ENCODE assay signal across 12 cellular contexts in the genomic region with DNA sequence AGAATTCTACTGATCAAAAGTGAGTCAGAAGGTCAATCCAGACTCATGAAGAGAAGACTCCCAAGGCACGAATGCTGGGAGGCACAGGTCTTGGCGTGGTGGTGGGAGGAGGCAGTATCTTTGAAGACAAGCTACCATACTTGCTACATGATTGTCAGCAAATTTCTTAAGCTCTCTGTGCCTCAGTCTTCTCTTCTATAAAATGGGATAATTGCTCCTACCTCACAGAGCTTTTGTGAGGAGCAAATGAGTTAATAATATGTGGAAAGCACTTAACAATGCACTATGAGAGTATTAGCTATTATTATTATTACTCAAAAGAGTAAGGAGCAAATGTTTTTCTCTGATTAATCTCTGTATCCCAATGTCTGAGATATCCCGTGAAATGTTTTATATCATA. TPM values are rescaled to one million over a fixed set of nuclear protein-coding genes. Genes with fewer than 3 reads are reported as not detected.
DNase-seq lines count a peak whose midpoint lies in the region; ATAC-seq and TF ChIP-seq lines count a peak whose summit lies in the region.
"Had no signal": no experiment of that assay in that cellular context is flagged by ENCODE, and none has a peak within 500 bp of the region (broad histone marks: within the 10 kb centered on the region; RNA-seq: fewer than 3 reads in every experiment).

No MANE protein-coding gene starts in this region.

- no peaks in the 10 kb centered on the region for H3K27me3 Mint-ChIP-seq in activated naive CD8-positive, alpha-beta T cell

- H3K27me3 ChIP-seq in muscle layer of duodenum (ENCODE audit: low read depth, low read length): no peaks in the 10 kb centered on the region
- no peaks in the 10 kb centered on the region for H3K27me3 ChIP-seq in upper lobe of right lung
- no peaks in the 10 kb centered on the region for H3K27me3 ChIP-seq in tibial artery
- H3K27me3 ChIP-seq: colonic mucosa had no signal

- H3K4me1 ChIP-seq in muscle layer of duodenum (ENCODE audit: control insufficient read depth in 1 of 2, insufficient read depth in 2 of 2, low read length in 2 of 2) (peaks cover 0 to 1% of the 10 kb centered on the region in 2 donors), upper lobe of right lung (peaks cover 63% of the 10 kb centered on the region), tibial artery (peaks cover 0 to 38% (median 29%) of the 10 kb centered on the region in 4 donors)

- H3K9me3 ChIP-seq in muscle layer of duodenum (ENCODE audit: control insufficient read depth in 1 of 2, low read length in 2 of 2) (no peaks in the 10 kb centered on the region), upper lobe of right lung (no peaks in the 10 kb centered on the region), tibial artery (no peaks in the 10 kb centered on the region)
- H3K9me3 ChIP-seq: colonic mucosa had no signal

- peaks cover 11% of the 10 kb centered on the region for H3K36me3 Mint-ChIP-seq in activated naive CD8-positive, alpha-beta T cell

- no peak for TF ChIP-seq POLR2A in GM18505 (IDR thresholded peaks at IDR 0.05; ENCODE audit: borderline replicate concordance, extremely low read depth, insufficient read depth, insufficient read length)

- peaks cover 67% of the 10 kb centered on the region for H3K4me1 Mint-ChIP-seq in activated naive CD8-positive, alpha-beta T cell (ENCODE audit: low read depth)

- H3K27ac Mint-ChIP-seq in activated naive CD8-positive, alpha-beta T cell: peak overlapping the region; percentile 99

- H3K4me3 ChIP-seq in muscle layer of duodenum (ENCODE audit: low read depth in 1 of 2, low read length in 2 of 2) (no peak overlapping the region), upper lobe of right lung (no peak overlapping the region), tibial artery (no peak overlapping the region)
- H3K4me3 ChIP-seq: colonic mucosa had no signal

- peak overlapping the region; percentile 16 for H3K27ac ChIP-seq in muscle layer of duodenum (ENCODE audit: low read length)
- H3K27ac ChIP-seq in upper lobe of right lung: peak overlapping the region; percentile 70
- H3K27ac ChIP-seq in tibial artery: no peak overlapping the region

- DNase-seq in stimulated activated CD4-positive, alpha-beta T cell treated with anti-CD3 and anti-CD28 coated beads, Interleukin-1b, Interleukin-23, amount 100 ng/mL, for 48 hours: peak; percentile 41
- DNase-seq in stimulated activated CD4-positive, alpha-beta T cell treated with anti-CD3 and anti-CD28 coated beads, Interleukin-4, amount 100 ng/mL, for 1 hour: no peak
- no peak for DNase-seq in upper lobe of right lung
- no peak for DNase-seq in tibial artery
- DNase-seq: colonic mucosa, left ventricle myocardium superior, NCI-H2029, retina had no signal

- H3K9me3 Mint-ChIP-seq in activated naive CD8-positive, alpha-beta T cell (ENCODE audit: low read depth): peaks cover 4% of the 10 kb centered on the region

- H3K36me3 ChIP-seq in muscle layer of duodenum (ENCODE audit: control insufficient read depth in 1 of 2, insufficient read depth in 2 of 2, low read length in 2 of 2): peaks cover 4% of the 10 kb centered on the region in 2 donors
- peaks cover 18% of the 10 kb centered on the region for H3K36me3 ChIP-seq in upper lobe of right lung
- H3K36me3 ChIP-seq in tibial artery: peaks cover 0 to 15% (median 7%) of the 10 kb centered on the region in 3 donors
- H3K36me3 ChIP-seq: colonic mucosa had no signal

- TF ChIP-seq CTCF in upper lobe of right lung (IDR thresholded peaks at IDR 0.05) (no peak), tibial artery (IDR thresholded peaks at IDR 0.05) (no peak)

- H3K4me3 Mint-ChIP-seq in activated naive CD8-positive, alpha-beta T cell: peak overlapping the region; percentile 68

- ATAC-seq in upper lobe of right lung (no peak), GM18505 (IDR thresholded peaks at IDR 0.05; ENCODE audit: unreplicated experiment) (no peak), HG03025 (IDR thresholded peaks at IDR 0.05; ENCODE audit: low FRiP score, unreplicated experiment) (no peak)

- intact Hi-C loops in upper lobe of right lung (cut with DNase I): no loop called here
- intact Hi-C loops in tibial artery (cut with DNase I; ENCODE audit: low total_unique reads): no loop called here

RNA-seq across cellular contexts. Expression of gene EHD4, which starts 36.2 kb away (rescaled TPM):
- total RNA-seq in upper lobe of right lung: 39.5 TPM

RNA-seq across cellular contexts. Expression of gene SPTBN5, which starts 42.3 kb away (rescaled TPM):
- 1.9 TPM for total RNA-seq in upper lobe of right lung

Comparison
In these comparisons a context has a peak if more than half of its experiments do, and no peak if none do; other contexts are left out.
1. H3K27ac ChIP-seq: peak in muscle layer of duodenum (single experiment) and upper lobe of right lung (single experiment); none in tibial artery (0 of 2).